ENCODE assay signal across 8 cellular contexts in genomic region chr5:42908086-42908485, GRCh38.
DNase-seq lines count a peak whose midpoint lies in the region; ATAC-seq, FAIRE-seq and TF ChIP-seq lines count a peak whose summit lies in the region.

No MANE protein-coding gene starts in this region.

- no peaks in the 10 kb centered on the region for H3K9me2 ChIP-seq in neural cell (ENCODE audit: insufficient read depth, low read length)

- peak overlapping the region; percentile 68 for H3K4me3 ChIP-seq in neural cell (ENCODE audit: low read length)

- H4K20me1 ChIP-seq in neural cell (ENCODE audit: insufficient read depth), result no peaks in the 10 kb centered on the region

- no peak overlapping the region for H3K27ac Mint-ChIP-seq in activated T-helper 2 cell treated with anti-CD3 and anti-CD28 coated beads, Interferon-gamma antibody, Interleukin-2, Interleukin-4, amounts not matched to agents 10 μg/mL and 5 μg/mL and 100 μg/mL, durations not matched to agents 14 hours and 24 hours and 36 hours

- no peaks in the 10 kb centered on the region for H3K79me2 ChIP-seq in neural cell (replicated peaks; ENCODE audit: insufficient read depth, low read length)

- H3K36me3 Mint-ChIP-seq in activated T-helper 2 cell treated with anti-CD3 and anti-CD28 coated beads, Interferon-gamma antibody, Interleukin-2, Interleukin-4, amounts not matched to agents 10 μg/mL and 5 μg/mL and 100 μg/mL, durations not matched to agents 14 hours and 24 hours and 36 hours (ENCODE audit: low read depth), result no peaks in the 10 kb centered on the region

- peak overlapping the region; percentile 77 for H3K4me3 Mint-ChIP-seq in activated T-helper 2 cell treated with anti-CD3 and anti-CD28 coated beads, Interferon-gamma antibody, Interleukin-2, Interleukin-4, amounts not matched to agents 10 μg/mL and 5 μg/mL and 100 μg/mL, durations not matched to agents 14 hours and 24 hours and 36 hours (ENCODE audit: low read depth)

- no peak for TF ChIP-seq RAD21 in neural cell (conservative IDR thresholded peaks at IDR 0.05)

- no peak overlapping the region for H3K4me2 ChIP-seq in neural cell (ENCODE audit: low read length)

- H3K4me1 Mint-ChIP-seq in activated T-helper 2 cell treated with anti-CD3 and anti-CD28 coated beads, Interferon-gamma antibody, Interleukin-2, Interleukin-4, amounts not matched to agents 10 μg/mL and 5 μg/mL and 100 μg/mL, durations not matched to agents 14 hours and 24 hours and 36 hours (ENCODE audit: low read depth), result peaks cover 16% of the 10 kb centered on the region

- peak; percentile 4 for ATAC-seq in HG03354 (IDR thresholded peaks at IDR 0.05; ENCODE audit: poor library complexity, severe bottlenecking, unreplicated experiment)
- no peak for ATAC-seq in HG02798 (IDR thresholded peaks at IDR 0.05; ENCODE audit: poor library complexity, unreplicated experiment)

- no peak overlapping the region for H3K9ac ChIP-seq in neural cell (ENCODE audit: low read length)

- intact Hi-C loops in activated T-helper 2 cell treated with anti-CD3 and anti-CD28 coated beads, Interferon-gamma antibody, Interleukin-2, Interleukin-4, amounts not matched to agents 10 μg/mL and 5 μg/mL and 100 μg/mL, durations not matched to agents 14 hours and 24 hours and 36 hours (cut with micrococcal nuclease), result loop anchor here (2.0 to 5.0 kb wide), 3 partner anchors 87 to 479 kb away; no protein-coding TSS in a partner anchor

- peaks cover 31% of the 10 kb centered on the region for H3K27me3 Mint-ChIP-seq in activated T-helper 2 cell treated with anti-CD3 and anti-CD28 coated beads, Interferon-gamma antibody, Interleukin-2, Interleukin-4, amounts not matched to agents 10 μg/mL and 5 μg/mL and 100 μg/mL, durations not matched to agents 14 hours and 24 hours and 36 hours (ENCODE audit: low read depth)

- TF ChIP-seq EP300 in neural cell (conservative IDR thresholded peaks at IDR 0.05; ENCODE audit: poor library complexity, severe bottlenecking), result no peak

- TF ChIP-seq CTCF in neural cell (IDR thresholded peaks at IDR 0.05; ENCODE audit: poor library complexity, severe bottlenecking), result no peak

- H3K36me3 ChIP-seq in neural cell (ENCODE audit: insufficient read depth, low read length), result no peaks in the 10 kb centered on the region

- no peak for DNase-seq in GM18507 (ENCODE audit: extremely low spot score, insufficient read length, low read depth)
- no peak for DNase-seq in activated T-helper 2 cell treated with anti-CD3 and anti-CD28 coated beads, Interferon-gamma antibody, Interleukin-2, Interleukin-4, amounts not matched to agents 10 μg/mL and 5 μg/mL and 100 μg/mL, durations not matched to agents 14 hours and 24 hours and 36 hours (ENCODE audit: low spot score)
- no peak for DNase-seq in stimulated activated naive CD4-positive, alpha-beta T cell (lab: John Stamatoyannopoulos, UW)
- DNase-seq in GM03348 (ENCODE audit: low spot score), result no peak
- no peak for DNase-seq in midbrain (lab: John Stamatoyannopoulos, UW)

- no peak overlapping the region for H3K27ac ChIP-seq in neural cell (ENCODE audit: low read length)

- H3K9me3 ChIP-seq in neural cell (ENCODE audit: low read length), result no peaks in the 10 kb centered on the region

- peak; percentile 35 for FAIRE-seq in GM18507 (lab: Jason Lieb, UNC)

- no peaks in the 10 kb centered on the region for H3K9me3 Mint-ChIP-seq in activated T-helper 2 cell treated with anti-CD3 and anti-CD28 coated beads, Interferon-gamma antibody, Interleukin-2, Interleukin-4, amounts not matched to agents 10 μg/mL and 5 μg/mL and 100 μg/mL, durations not matched to agents 14 hours and 24 hours and 36 hours

- H3K27me3 ChIP-seq in neural cell (ENCODE audit: insufficient read depth, low read depth, low read length), result peaks cover 7% of the 10 kb centered on the region

- H3F3A ChIP-seq in neural cell (ENCODE audit: insufficient read depth, low read length, poor library complexity, severe bottlenecking), result no peaks in the 10 kb centered on the region

- H2AFZ ChIP-seq in neural cell (ENCODE audit: low read depth, low read length), result peak overlapping the region; percentile 67

TF ChIP-seq in neural cell, 6 proteins besides CTCF, POLR2A, EP300 and RAD21:
- TF ChIP-seq POLR2AphosphoS5 (IDR thresholded peaks at IDR 0.05) (no peak), TAF1 (IDR thresholded peaks at IDR 0.05; ENCODE audit: low read depth) (no peak)
